22 cellular contexts compared by ENCODE assay signal in genomic region chr12:2098852-2099251, GRCh38. TPM values are rescaled to one million over a fixed set of nuclear protein-coding genes. Genes with fewer than 3 reads are reported as not detected.
"Had no signal": no experiment of that assay in that cellular context is flagged by ENCODE, and none has a peak within 500 bp of the region (broad histone marks: within the 10 kb centered on the region; RNA-seq: fewer than 3 reads in every experiment).

No MANE protein-coding gene starts in this region.

- H3K9ac ChIP-seq: parathyroid adenoma had no signal

- H3K36me3 ChIP-seq: breast epithelium, left lung, spleen had no signal

- H2AFZ ChIP-seq: hepatocyte, parathyroid adenoma had no signal

- H3K36me3 Mint-ChIP-seq: activated naive CD4-positive, alpha-beta T cell treated with anti-CD3 and anti-CD28 coated beads, Interleukin-2, amount 50 U/mL, for 72 hours; immature natural killer cell had no signal

- H3K27ac Mint-ChIP-seq: activated naive CD4-positive, alpha-beta T cell treated with anti-CD3 and anti-CD28 coated beads, Interleukin-2, amount 50 U/mL, for 72 hours; activated T-helper 17 cell treated with anti-CD3 and anti-CD28 coated beads, Interleukin-2, amount 50 U/mL, for 72 hours; immature natural killer cell; nephron progenitor cell had no signal

- H3K4me3 ChIP-seq: breast epithelium, hepatocyte, left lung, spleen had no signal

- H3K4me3 Mint-ChIP-seq: activated T-helper 17 cell treated with anti-CD3 and anti-CD28 coated beads, Interleukin-2, amount 50 U/mL, for 72 hours; immature natural killer cell; nephron progenitor cell had no signal

- H3K4me1 Mint-ChIP-seq: activated T-helper 17 cell treated with anti-CD3 and anti-CD28 coated beads, Interleukin-2, amount 50 U/mL, for 72 hours had no signal

- H3K27me3 ChIP-seq: breast epithelium, hepatocyte, left lung, spleen had no signal

- H3K9me3 Mint-ChIP-seq: activated naive CD4-positive, alpha-beta T cell treated with anti-CD3 and anti-CD28 coated beads, Interleukin-2, amount 50 U/mL, for 72 hours; activated T-helper 17 cell treated with anti-CD3 and anti-CD28 coated beads, Interleukin-2, amount 50 U/mL, for 72 hours; immature natural killer cell; nephron progenitor cell had no signal

- H3K27ac ChIP-seq: breast epithelium, hepatocyte, left lung, parathyroid adenoma, spleen had no signal

- H3K9me3 ChIP-seq: breast epithelium, left lung had no signal

- H3K4me1 ChIP-seq: breast epithelium, parathyroid adenoma had no signal

- DNase-seq: activated CD4-positive, alpha-beta T cell treated with anti-CD3 and anti-CD28 coated beads for 1 hour; activated CD4-positive, alpha-beta T cell treated with anti-CD3 and anti-CD28 coated beads, Interleukin-2, amount 50 U/mL, for 1 hour; activated T-cell treated with anti-CD3 and anti-CD28 coated beads, Interleukin-2, amount 50 U/mL, for 1 hour; cerebellar nuclear complex; cortex of kidney; foreskin fibroblast; immature natural killer cell; left lung; mammary epithelial cell; nephron progenitor cell; nucleus accumbens; spleen; stimulated activated CD4-positive, alpha-beta T cell treated with anti-CD3 and anti-CD28 coated beads, Interleukin-4, amount 100 ng/mL, for 1 hour; stimulated activated naive CD4-positive, alpha-beta T cell; T-helper 9 cell had no signal

- H3K4me2 ChIP-seq: hepatocyte had no signal

- ATAC-seq: activated naive CD4-positive, alpha-beta T cell treated with anti-CD3 and anti-CD28 coated beads, Interleukin-2, amount 50 U/mL, for 72 hours; activated T-helper 17 cell treated with anti-CD3 and anti-CD28 coated beads, Interleukin-2, amount 50 U/mL, for 72 hours; left lung had no signal

RNA-seq across cellular contexts. Expression of gene CACNA1C, which starts 46.1 kb away (rescaled TPM):
- total RNA-seq: epithelial cell of proximal tubule, myocyte had no signal
- polyA plus RNA-seq: mammary epithelial cell had no signal
